1 cellular context compared by ENCODE assay signal in the genomic region with DNA sequence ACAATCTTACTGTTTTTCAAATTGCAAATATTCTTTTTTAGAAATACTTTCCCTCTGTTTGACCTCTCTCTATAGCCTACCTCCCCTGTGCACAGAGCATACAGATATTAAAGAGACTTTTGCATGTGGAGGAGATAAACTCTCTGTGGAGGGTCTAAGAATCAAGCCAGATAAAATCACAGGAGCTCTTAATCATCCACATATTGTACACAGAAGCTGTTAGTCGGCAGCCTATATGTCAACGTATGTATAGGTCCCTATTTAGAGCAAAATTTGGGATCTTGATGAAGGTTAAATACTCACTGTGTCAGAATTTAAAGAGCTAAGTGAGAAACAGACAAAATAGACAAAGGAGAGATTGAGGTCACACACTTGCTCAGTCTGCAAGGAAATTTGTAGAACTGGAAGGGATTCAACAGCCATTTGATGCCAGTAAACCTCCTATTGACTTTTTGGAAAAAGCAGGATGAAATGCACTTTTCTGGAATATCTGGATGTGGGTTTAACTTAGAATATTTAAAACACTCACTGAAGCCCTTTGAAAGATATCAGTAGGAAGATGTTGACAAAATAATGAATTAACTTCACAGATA.
TF ChIP-seq lines count a peak whose summit lies in the region.

No MANE protein-coding gene starts in this region.

TF ChIP-seq in HepG2, 621 proteins besides CTCF, POLR2A, EP300 and RAD21:
- TF ChIP-seq ZSCAN30 (CRISPR knock-in tag; IDR thresholded peaks at IDR 0.05) (0 out of 2 replicates have a peak, but pooled peaks have one; percentile 2), ZKSCAN1 (IDR thresholded peaks at IDR 0.05; ENCODE audit: low read length) (no peak), ZNF143 (CRISPR knock-in tag; IDR thresholded peaks at IDR 0.05) (no peak)
